ENCODE assay signal across 1 cellular context in the genomic region with DNA sequence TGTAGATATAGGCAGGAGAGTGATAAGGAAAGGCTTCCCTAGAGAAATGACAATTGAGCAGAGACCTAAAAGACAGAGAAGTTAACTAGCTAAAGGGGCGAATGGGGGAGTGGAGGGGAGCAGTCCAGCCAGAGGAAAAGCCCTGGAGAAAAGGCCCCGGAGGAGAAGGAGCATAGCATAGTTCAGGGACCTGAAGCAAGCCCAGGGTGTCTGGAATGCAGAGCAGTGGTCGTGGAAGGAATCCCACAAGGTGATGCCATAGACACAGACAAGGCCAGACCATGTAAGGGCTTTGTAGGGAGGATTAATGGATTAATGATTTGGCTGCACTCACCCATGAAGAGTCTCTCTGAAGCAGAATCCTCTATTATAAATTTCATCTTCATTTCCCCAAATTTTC.
TF ChIP-seq lines count a peak whose summit lies in the region.

No MANE protein-coding gene starts in this region.

TF ChIP-seq in WTC11, 78 proteins besides CTCF, POLR2A, EP300 and RAD21 (continued from another document):
- TF ChIP-seq USF1 (CRISPR knock-in tag; IDR thresholded peaks at IDR 0.05) (no peak), ATF3 (CRISPR knock-in tag; conservative IDR thresholded peaks at IDR 0.05) (no peak), TP53 (CRISPR knock-in tag; IDR thresholded peaks at IDR 0.05) (no peak), EMX1 (CRISPR knock-in tag; IDR thresholded peaks at IDR 0.05) (no peak), ZNF219 (CRISPR knock-in tag; IDR thresholded peaks at IDR 0.05; ENCODE audit: borderline replicate concordance) (no peak), FOXK1 (CRISPR knock-in tag; IDR thresholded peaks at IDR 0.05) (no peak), E2F4 (CRISPR knock-in tag; IDR thresholded peaks at IDR 0.05; ENCODE audit: borderline replicate concordance, low read depth) (no peak), PRRX2 (CRISPR knock-in tag; IDR thresholded peaks at IDR 0.05) (no peak), ZNF121 (CRISPR knock-in tag; IDR thresholded peaks at IDR 0.05) (no peak)
- TF ChIP-seq, protein P1, sequence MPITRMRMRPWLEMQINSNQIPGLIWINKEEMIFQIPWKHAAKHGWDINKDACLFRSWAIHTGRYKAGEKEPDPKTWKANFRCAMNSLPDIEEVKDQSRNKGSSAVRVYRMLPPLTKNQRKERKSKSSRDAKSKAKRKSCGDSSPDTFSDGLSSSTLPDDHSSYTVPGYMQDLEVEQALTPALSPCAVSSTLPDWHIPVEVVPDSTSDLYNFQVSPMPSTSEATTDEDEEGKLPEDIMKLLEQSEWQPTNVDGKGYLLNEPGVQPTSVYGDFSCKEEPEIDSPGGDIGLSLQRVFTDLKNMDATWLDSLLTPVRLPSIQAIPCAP (CRISPR knock-in tag; IDR thresholded peaks at IDR 0.05), result no peak
- TF ChIP-seq, protein P2, sequence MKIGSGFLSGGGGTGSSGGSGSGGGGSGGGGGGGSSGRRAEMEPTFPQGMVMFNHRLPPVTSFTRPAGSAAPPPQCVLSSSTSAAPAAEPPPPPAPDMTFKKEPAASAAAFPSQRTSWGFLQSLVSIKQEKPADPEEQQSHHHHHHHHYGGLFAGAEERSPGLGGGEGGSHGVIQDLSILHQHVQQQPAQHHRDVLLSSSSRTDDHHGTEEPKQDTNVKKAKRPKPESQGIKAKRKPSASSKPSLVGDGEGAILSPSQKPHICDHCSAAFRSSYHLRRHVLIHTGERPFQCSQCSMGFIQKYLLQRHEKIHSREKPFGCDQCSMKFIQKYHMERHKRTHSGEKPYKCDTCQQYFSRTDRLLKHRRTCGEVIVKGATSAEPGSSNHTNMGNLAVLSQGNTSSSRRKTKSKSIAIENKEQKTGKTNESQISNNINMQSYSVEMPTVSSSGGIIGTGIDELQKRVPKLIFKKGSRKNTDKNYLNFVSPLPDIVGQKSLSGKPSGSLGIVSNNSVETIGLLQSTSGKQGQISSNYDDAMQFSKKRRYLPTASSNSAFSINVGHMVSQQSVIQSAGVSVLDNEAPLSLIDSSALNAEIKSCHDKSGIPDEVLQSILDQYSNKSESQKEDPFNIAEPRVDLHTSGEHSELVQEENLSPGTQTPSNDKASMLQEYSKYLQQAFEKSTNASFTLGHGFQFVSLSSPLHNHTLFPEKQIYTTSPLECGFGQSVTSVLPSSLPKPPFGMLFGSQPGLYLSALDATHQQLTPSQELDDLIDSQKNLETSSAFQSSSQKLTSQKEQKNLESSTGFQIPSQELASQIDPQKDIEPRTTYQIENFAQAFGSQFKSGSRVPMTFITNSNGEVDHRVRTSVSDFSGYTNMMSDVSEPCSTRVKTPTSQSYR (CRISPR knock-in tag; IDR thresholded peaks at IDR 0.05), result no peak
